Comparison of ENCODE assay signal across 16 cellular contexts in genomic region chr7:37445800-37446199, GRCh38. TPM values are rescaled to one million over a fixed set of nuclear protein-coding genes. Genes with fewer than 3 reads are reported as not detected.
DNase-seq lines count a peak whose midpoint lies in the region; TF ChIP-seq lines count a peak whose summit lies in the region.
"Had no signal": no experiment of that assay in that cellular context is flagged by ENCODE, and none has a peak within 500 bp of the region (broad histone marks: within the 10 kb centered on the region; RNA-seq: fewer than 3 reads in every experiment).

No MANE protein-coding gene starts in this region.

- H3K4me3 Mint-ChIP-seq in T-helper 1 cell treated with Interleukin-12 subunit alpha and Interleukin-12 subunit beta and Interleukin-4 antibody, amounts not matched to agents 30 μg/mL and 1 μg/mL, for 36 hours: no peak overlapping the region
- H3K4me3 Mint-ChIP-seq in endothelial cell (ENCODE audit: unreplicated experiment): peak overlapping the region; percentile 100

- no peaks in the 10 kb centered on the region for H3K27me3 ChIP-seq in SJCRH30
- no peaks in the 10 kb centered on the region for H3K27me3 ChIP-seq in spleen (replicated peaks in 1 of 7)

- H3K27ac Mint-ChIP-seq in T-helper 1 cell treated with Interleukin-12 subunit alpha and Interleukin-12 subunit beta and Interleukin-4 antibody, amounts not matched to agents 30 μg/mL and 1 μg/mL, for 36 hours: peak overlapping the region; percentile 59
- no peak overlapping the region for H3K27ac Mint-ChIP-seq in endothelial cell (ENCODE audit: unreplicated experiment)

- no peak for TF ChIP-seq CTCF in endothelial cell (IDR thresholded peaks at IDR 0.05; ENCODE audit: unreplicated experiment)
- TF ChIP-seq CTCF in spleen (IDR thresholded peaks at IDR 0.05 in 8 of 11, conservative IDR thresholded peaks at IDR 0.05 in 3 of 11): no peak

- H3K4me1 Mint-ChIP-seq in T-helper 1 cell treated with Interleukin-12 subunit alpha and Interleukin-12 subunit beta and Interleukin-4 antibody, amounts not matched to agents 30 μg/mL and 1 μg/mL, for 36 hours (ENCODE audit: low read depth): peaks cover 72% of the 10 kb centered on the region
- H3K4me1 Mint-ChIP-seq in endothelial cell (ENCODE audit: unreplicated experiment): peaks cover 73% of the 10 kb centered on the region

- 90 to 100% (median 97%) methylated on average over 1 of the region's 1 CpG for WGBS in spleen, 5 donors

- H3K27ac ChIP-seq in SJCRH30 (peak overlapping the region; percentile 98), spleen (peak overlapping the region in 7 of 8 donors; percentile 74 to 99 (median 98))

- H3K9me3 ChIP-seq in SJCRH30 (replicated peaks) (no peaks in the 10 kb centered on the region), spleen (no peaks in the 10 kb centered on the region)
- H3K9me3 ChIP-seq: HAP-1 had no signal

- peaks cover 4% of the 10 kb centered on the region for H3K27me3 Mint-ChIP-seq in T-helper 1 cell treated with Interleukin-12 subunit alpha and Interleukin-12 subunit beta and Interleukin-4 antibody, amounts not matched to agents 30 μg/mL and 1 μg/mL, for 36 hours (ENCODE audit: low read depth)
- H3K27me3 Mint-ChIP-seq in endothelial cell (ENCODE audit: unreplicated experiment): peaks cover 18% of the 10 kb centered on the region

- TF ChIP-seq POLR2A in spleen (IDR thresholded peaks at IDR 0.05): no peak

- H3K36me3 ChIP-seq in SJCRH30 (no peaks in the 10 kb centered on the region), spleen (peaks cover 0 to 17% (median 4%) of the 10 kb centered on the region in 6 donors)
- H3K36me3 ChIP-seq: HAP-1 had no signal

- no peaks in the 10 kb centered on the region for H3K9me3 Mint-ChIP-seq in T-helper 1 cell treated with Interleukin-12 subunit alpha and Interleukin-12 subunit beta and Interleukin-4 antibody, amounts not matched to agents 30 μg/mL and 1 μg/mL, for 36 hours
- H3K9me3 Mint-ChIP-seq in endothelial cell (ENCODE audit: unreplicated experiment): no peaks in the 10 kb centered on the region

- H3K36me3 Mint-ChIP-seq in T-helper 1 cell treated with Interleukin-12 subunit alpha and Interleukin-12 subunit beta and Interleukin-4 antibody, amounts not matched to agents 30 μg/mL and 1 μg/mL, for 36 hours (ENCODE audit: low read depth): peaks cover 14% of the 10 kb centered on the region
- H3K36me3 Mint-ChIP-seq in endothelial cell (ENCODE audit: low read depth, unreplicated experiment): peaks cover 25% of the 10 kb centered on the region

- DNase-seq in T-helper 1 cell (no peak), SJCRH30 (no peak), endothelial cell (ENCODE audit: low spot score) (no peak), spleen (no peak), NCI-H1105 (lab: John Stamatoyannopoulos, UW) (no peak), RPMI8226 (no peak), NCI-H748 (lab: John Stamatoyannopoulos, UW; ENCODE audit: unreplicated experiment) (no peak)
- DNase-seq: 8988T; activated CD8-positive, alpha-beta memory T cell treated with anti-CD3 and anti-CD28 coated beads, Interleukin-2, amount 50 U/mL, for 48 hours; effector CD8-positive, alpha-beta T cell; foreskin melanocyte; stimulated activated CD4-positive, alpha-beta T cell treated with anti-CD3 and anti-CD28 coated beads, Interleukin-4, amount 100 ng/mL, for 1 hour had no signal

- intact Hi-C loops in spleen (cut with DNase I; ENCODE audit: low total_unique reads): no loop called here

- peaks cover 18% of the 10 kb centered on the region for H3K4me1 ChIP-seq in SJCRH30
- H3K4me1 ChIP-seq in spleen: peaks cover 23 to 84% (median 78%) of the 10 kb centered on the region in 6 donors
- H3K4me1 ChIP-seq: HAP-1 had no signal

- H3K4me3 ChIP-seq in SJCRH30 (no peak overlapping the region), spleen (peak overlapping the region in 1 of 8 donors; percentile 71)
- H3K4me3 ChIP-seq: HAP-1 had no signal

RNA-seq across cellular contexts. Expression of gene ELMO1, which starts 2.9 kb away (rescaled TPM):
- 55.4 and 67.2 TPM in 2 replicates for total RNA-seq in SJCRH30 (2014; rRNA removed; shearing (Covaris generic))
- total RNA-seq in endothelial cell (ENCODE audit: unreplicated experiment) (151 TPM), spleen (100 to 1,000 TPM; 137 to 494 (median 229) TPM)
- 10 to 100 TPM; 26.0 to 39.4 (median 26.5) TPM for polyA plus RNA-seq in spleen
- total RNA-seq: LHCN-M2 had no signal
- polyA plus RNA-seq: keratinocyte had no signal
